1 cellular context compared by ENCODE assay signal in genomic region chr19:47255947-47256687, GRCh38.
TF ChIP-seq lines count a peak whose summit lies in the region.

CCDC9 (plus strand) TSS chr19:47256525; CDS start chr19:47258401, 1,876 bp downstream.

TF ChIP-seq in SK-N-SH, 30 proteins besides CTCF, POLR2A, EP300 and RAD21 (continued from another document):
- TF ChIP-seq PBX3 (IDR thresholded peaks at IDR 0.05) (no peak), FOSL2 (IDR thresholded peaks at IDR 0.05; ENCODE audit: borderline replicate concordance, low read depth) (no peak), SIN3A (IDR thresholded peaks at IDR 0.05; ENCODE audit: borderline replicate concordance, low read depth, low read length) (peak; percentile 68; the same call in 1 of the 2 replicates), RCOR1 (IDR thresholded peaks at IDR 0.05; ENCODE audit: low read length) (no peak), USF1 (IDR thresholded peaks at IDR 0.05; ENCODE audit: borderline replicate concordance, low read depth) (peak; percentile 97), GABPA (IDR thresholded peaks at IDR 0.05; ENCODE audit: low read depth) (peak; percentile 92), ELF1 (IDR thresholded peaks at IDR 0.05) (peak; percentile 85), YY1 (IDR thresholded peaks at IDR 0.05; ENCODE audit: low read depth) (no peak), RXRA (IDR thresholded peaks at IDR 0.05; ENCODE audit: borderline replicate concordance, low read depth) (no peak), JUND (IDR thresholded peaks at IDR 0.05) (no peak), REST (IDR thresholded peaks at IDR 0.05; ENCODE audit: low read depth, low read length) (no peak), CHD2 (IDR thresholded peaks at IDR 0.05; ENCODE audit: low read length, partially characterized antibody) (no peak), USF2 (IDR thresholded peaks at IDR 0.05; ENCODE audit: borderline replicate concordance, low read depth, low read length) (peak; percentile 91; the same call in 1 of the 2 replicates)
